2 cellular contexts compared by ENCODE assay signal in the genomic region with DNA sequence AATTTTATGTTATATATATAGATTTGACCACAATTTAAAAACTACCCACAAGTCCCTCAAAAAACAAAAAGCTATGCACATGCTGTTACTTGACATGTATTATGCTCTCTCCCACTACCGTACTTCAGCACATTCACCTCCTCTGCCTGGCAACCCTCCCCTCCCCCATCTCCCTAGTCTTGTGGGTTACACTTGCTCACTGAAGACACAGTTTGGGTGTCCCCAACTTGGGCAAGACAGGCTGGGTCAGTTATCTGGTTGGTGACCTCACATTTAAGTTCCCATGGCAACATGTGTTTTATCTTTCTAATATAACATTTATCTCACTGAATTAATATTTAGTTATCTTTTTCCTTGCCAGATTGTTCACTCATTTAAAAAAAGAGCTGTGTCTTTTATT.
TF ChIP-seq lines count a peak whose summit lies in the region.

No MANE protein-coding gene starts in this region.

TF ChIP-seq in GM23338, 12 proteins besides CTCF, POLR2A, EP300 and RAD21:
- TF ChIP-seq STAT1 (IDR thresholded peaks at IDR 0.05; ENCODE audit: unreplicated experiment), result no peak

TF ChIP-seq in H1, 55 proteins besides CTCF, POLR2A, EP300 and RAD21:
- TF ChIP-seq ASH2L (IDR thresholded peaks at IDR 0.05; ENCODE audit: low read length) (no peak), NANOG (IDR thresholded peaks at IDR 0.05; ENCODE audit: insufficient read depth, low read depth, low read length, poor library complexity, severe bottlenecking) (no peak), JUN (IDR thresholded peaks at IDR 0.05; ENCODE audit: low read depth, low read length) (no peak), RFX5 (IDR thresholded peaks at IDR 0.05; ENCODE audit: borderline replicate concordance, low read depth, low read length) (no peak), EGR1 (IDR thresholded peaks at IDR 0.05; ENCODE audit: borderline replicate concordance, low read depth, low read length) (no peak), JUND (IDR thresholded peaks at IDR 0.05; ENCODE audit: low read length) (no peak), CBX5 (IDR thresholded peaks at IDR 0.05; ENCODE audit: low read depth, low read length) (no peak), SRF (IDR thresholded peaks at IDR 0.05; ENCODE audit: low read depth, low read length) (no peak), RXRA (IDR thresholded peaks at IDR 0.05; ENCODE audit: insufficient read depth, low read depth, low read length) (no peak), CHD1 (IDR thresholded peaks at IDR 0.05; ENCODE audit: low read depth, low read length) (no peak), TEAD4 (IDR thresholded peaks at IDR 0.05; ENCODE audit: low read depth, low read length) (no peak), CTBP2 (IDR thresholded peaks at IDR 0.05; ENCODE audit: borderline replicate concordance, insufficient read depth, insufficient read length, low read length) (no peak), KDM1A (IDR thresholded peaks at IDR 0.05; ENCODE audit: borderline replicate concordance, low read length) (no peak), SAP30 (IDR thresholded peaks at IDR 0.05; ENCODE audit: insufficient read depth, insufficient replicate concordance, low read length) (no peak)
- TF ChIP-seq, protein P1, sequence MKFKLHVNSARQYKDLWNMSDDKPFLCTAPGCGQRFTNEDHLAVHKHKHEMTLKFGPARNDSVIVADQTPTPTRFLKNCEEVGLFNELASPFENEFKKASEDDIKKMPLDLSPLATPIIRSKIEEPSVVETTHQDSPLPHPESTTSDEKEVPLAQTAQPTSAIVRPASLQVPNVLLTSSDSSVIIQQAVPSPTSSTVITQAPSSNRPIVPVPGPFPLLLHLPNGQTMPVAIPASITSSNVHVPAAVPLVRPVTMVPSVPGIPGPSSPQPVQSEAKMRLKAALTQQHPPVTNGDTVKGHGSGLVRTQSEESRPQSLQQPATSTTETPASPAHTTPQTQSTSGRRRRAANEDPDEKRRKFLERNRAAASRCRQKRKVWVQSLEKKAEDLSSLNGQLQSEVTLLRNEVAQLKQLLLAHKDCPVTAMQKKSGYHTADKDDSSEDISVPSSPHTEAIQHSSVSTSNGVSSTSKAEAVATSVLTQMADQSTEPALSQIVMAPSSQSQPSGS (IDR thresholded peaks at IDR 0.05; ENCODE audit: low read length), result no peak
TF ChIP-seq in H1: peak in this region for 0.
